1 cellular context compared by ENCODE assay signal in the genomic region with DNA sequence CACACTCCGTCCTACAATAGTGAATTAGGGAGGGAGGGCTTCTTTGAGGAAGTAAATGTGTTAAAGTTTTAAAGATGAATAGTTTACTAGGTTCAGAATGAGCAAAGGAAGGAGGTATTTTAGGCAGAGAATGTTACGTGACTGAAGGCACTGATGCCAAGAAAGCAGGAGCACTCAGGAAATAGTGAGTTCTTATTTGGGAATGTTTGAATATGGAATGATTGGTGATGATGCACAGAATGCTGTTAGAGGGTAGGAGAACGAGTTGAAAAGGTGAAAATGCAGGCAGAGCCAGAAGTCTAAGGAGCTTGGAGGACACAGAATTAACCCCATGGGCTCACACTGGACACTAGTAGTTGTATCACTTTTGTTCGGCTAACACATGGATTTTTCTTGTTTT.
TF ChIP-seq lines count a peak whose summit lies in the region.

No MANE protein-coding gene starts in this region.

TF ChIP-seq in HepG2, 621 proteins besides CTCF, POLR2A, EP300 and RAD21 (continued from another document):
- TF ChIP-seq, protein P1, sequence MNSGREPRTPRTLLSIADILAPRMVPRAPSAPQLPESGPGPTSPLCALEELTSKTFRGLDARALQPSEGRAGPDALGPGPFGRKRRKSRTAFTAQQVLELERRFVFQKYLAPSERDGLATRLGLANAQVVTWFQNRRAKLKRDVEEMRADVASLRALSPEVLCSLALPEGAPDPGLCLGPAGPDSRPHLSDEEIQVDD (CRISPR knock-in tag; IDR thresholded peaks at IDR 0.05; ENCODE audit: borderline replicate concordance), result no peak
- TF ChIP-seq, protein P2, sequence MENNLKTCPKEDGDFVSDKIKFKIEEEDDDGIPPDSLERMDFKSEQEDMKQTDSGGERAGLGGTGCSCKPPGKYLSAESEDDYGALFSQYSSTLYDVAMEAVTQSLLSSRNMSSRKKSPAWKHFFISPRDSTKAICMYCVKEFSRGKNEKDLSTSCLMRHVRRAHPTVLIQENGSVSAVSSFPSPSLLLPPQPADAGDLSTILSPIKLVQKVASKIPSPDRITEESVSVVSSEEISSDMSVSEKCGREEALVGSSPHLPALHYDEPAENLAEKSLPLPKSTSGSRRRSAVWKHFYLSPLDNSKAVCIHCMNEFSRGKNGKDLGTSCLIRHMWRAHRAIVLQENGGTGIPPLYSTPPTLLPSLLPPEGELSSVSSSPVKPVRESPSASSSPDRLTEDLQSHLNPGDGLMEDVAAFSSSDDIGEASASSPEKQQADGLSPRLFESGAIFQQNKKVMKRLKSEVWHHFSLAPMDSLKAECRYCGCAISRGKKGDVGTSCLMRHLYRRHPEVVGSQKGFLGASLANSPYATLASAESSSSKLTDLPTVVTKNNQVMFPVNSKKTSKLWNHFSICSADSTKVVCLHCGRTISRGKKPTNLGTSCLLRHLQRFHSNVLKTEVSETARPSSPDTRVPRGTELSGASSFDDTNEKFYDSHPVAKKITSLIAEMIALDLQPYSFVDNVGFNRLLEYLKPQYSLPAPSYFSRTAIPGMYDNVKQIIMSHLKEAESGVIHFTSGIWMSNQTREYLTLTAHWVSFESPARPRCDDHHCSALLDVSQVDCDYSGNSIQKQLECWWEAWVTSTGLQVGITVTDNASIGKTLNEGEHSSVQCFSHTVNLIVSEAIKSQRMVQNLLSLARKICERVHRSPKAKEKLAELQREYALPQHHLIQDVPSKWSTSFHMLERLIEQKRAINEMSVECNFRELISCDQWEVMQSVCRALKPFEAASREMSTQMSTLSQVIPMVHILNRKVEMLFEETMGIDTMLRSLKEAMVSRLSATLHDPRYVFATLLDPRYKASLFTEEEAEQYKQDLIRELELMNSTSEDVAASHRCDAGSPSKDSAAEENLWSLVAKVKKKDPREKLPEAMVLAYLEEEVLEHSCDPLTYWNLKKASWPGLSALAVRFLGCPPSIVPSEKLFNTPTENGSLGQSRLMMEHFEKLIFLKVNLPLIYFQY (CRISPR knock-in tag; IDR thresholded peaks at IDR 0.05; ENCODE audit: borderline replicate concordance), result no peak
- no peak for TF ChIP-seq JUNB (CRISPR knock-in tag; IDR thresholded peaks at IDR 0.05; ENCODE audit: borderline replicate concordance)
- no peak for TF ChIP-seq XRCC5 (optimal IDR thresholded peaks at IDR 0.05; ENCODE audit: low read length)
- no peak for TF ChIP-seq REPIN1 (CRISPR knock-in tag; IDR thresholded peaks at IDR 0.05; ENCODE audit: borderline replicate concordance, low read depth)
- TF ChIP-seq TP53 (CRISPR knock-in tag; conservative IDR thresholded peaks at IDR 0.05), result no peak
- TF ChIP-seq ZFP41 (CRISPR knock-in tag; IDR thresholded peaks at IDR 0.05; ENCODE audit: borderline replicate concordance), result no peak
- no peak for TF ChIP-seq ZNF10 (CRISPR knock-in tag; IDR thresholded peaks at IDR 0.05; ENCODE audit: borderline replicate concordance, low read depth)
- no peak for TF ChIP-seq SIX1 (CRISPR knock-in tag; IDR thresholded peaks at IDR 0.05; ENCODE audit: borderline replicate concordance)
- TF ChIP-seq, protein P3, sequence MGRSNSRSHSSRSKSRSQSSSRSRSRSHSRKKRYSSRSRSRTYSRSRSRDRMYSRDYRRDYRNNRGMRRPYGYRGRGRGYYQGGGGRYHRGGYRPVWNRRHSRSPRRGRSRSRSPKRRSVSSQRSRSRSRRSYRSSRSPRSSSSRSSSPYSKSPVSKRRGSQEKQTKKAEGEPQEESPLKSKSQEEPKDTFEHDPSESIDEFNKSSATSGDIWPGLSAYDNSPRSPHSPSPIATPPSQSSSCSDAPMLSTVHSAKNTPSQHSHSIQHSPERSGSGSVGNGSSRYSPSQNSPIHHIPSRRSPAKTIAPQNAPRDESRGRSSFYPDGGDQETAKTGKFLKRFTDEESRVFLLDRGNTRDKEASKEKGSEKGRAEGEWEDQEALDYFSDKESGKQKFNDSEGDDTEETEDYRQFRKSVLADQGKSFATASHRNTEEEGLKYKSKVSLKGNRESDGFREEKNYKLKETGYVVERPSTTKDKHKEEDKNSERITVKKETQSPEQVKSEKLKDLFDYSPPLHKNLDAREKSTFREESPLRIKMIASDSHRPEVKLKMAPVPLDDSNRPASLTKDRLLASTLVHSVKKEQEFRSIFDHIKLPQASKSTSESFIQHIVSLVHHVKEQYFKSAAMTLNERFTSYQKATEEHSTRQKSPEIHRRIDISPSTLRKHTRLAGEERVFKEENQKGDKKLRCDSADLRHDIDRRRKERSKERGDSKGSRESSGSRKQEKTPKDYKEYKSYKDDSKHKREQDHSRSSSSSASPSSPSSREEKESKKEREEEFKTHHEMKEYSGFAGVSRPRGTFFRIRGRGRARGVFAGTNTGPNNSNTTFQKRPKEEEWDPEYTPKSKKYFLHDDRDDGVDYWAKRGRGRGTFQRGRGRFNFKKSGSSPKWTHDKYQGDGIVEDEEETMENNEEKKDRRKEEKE (IDR thresholded peaks at IDR 0.05), result no peak
- TF ChIP-seq, protein P4, sequence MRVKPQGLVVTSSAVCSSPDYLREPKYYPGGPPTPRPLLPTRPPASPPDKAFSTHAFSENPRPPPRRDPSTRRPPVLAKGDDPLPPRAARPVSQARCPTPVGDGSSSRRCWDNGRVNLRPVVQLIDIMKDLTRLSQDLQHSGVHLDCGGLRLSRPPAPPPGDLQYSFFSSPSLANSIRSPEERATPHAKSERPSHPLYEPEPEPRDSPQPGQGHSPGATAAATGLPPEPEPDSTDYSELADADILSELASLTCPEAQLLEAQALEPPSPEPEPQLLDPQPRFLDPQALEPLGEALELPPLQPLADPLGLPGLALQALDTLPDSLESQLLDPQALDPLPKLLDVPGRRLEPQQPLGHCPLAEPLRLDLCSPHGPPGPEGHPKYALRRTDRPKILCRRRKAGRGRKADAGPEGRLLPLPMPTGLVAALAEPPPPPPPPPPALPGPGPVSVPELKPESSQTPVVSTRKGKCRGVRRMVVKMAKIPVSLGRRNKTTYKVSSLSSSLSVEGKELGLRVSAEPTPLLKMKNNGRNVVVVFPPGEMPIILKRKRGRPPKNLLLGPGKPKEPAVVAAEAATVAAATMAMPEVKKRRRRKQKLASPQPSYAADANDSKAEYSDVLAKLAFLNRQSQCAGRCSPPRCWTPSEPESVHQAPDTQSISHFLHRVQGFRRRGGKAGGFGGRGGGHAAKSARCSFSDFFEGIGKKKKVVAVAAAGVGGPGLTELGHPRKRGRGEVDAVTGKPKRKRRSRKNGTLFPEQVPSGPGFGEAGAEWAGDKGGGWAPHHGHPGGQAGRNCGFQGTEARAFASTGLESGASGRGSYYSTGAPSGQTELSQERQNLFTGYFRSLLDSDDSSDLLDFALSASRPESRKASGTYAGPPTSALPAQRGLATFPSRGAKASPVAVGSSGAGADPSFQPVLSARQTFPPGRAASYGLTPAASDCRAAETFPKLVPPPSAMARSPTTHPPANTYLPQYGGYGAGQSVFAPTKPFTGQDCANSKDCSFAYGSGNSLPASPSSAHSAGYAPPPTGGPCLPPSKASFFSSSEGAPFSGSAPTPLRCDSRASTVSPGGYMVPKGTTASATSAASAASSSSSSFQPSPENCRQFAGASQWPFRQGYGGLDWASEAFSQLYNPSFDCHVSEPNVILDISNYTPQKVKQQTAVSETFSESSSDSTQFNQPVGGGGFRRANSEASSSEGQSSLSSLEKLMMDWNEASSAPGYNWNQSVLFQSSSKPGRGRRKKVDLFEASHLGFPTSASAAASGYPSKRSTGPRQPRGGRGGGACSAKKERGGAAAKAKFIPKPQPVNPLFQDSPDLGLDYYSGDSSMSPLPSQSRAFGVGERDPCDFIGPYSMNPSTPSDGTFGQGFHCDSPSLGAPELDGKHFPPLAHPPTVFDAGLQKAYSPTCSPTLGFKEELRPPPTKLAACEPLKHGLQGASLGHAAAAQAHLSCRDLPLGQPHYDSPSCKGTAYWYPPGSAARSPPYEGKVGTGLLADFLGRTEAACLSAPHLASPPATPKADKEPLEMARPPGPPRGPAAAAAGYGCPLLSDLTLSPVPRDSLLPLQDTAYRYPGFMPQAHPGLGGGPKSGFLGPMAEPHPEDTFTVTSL (CRISPR knock-in tag; IDR thresholded peaks at IDR 0.05; ENCODE audit: borderline replicate concordance), result no peak
- no peak for TF ChIP-seq NFATC3 (CRISPR knock-in tag; IDR thresholded peaks at IDR 0.05)
- TF ChIP-seq CEBPB (IDR thresholded peaks at IDR 0.05; ENCODE audit: borderline replicate concordance, low read depth, low read length), result no peak
- TF ChIP-seq, protein P5, sequence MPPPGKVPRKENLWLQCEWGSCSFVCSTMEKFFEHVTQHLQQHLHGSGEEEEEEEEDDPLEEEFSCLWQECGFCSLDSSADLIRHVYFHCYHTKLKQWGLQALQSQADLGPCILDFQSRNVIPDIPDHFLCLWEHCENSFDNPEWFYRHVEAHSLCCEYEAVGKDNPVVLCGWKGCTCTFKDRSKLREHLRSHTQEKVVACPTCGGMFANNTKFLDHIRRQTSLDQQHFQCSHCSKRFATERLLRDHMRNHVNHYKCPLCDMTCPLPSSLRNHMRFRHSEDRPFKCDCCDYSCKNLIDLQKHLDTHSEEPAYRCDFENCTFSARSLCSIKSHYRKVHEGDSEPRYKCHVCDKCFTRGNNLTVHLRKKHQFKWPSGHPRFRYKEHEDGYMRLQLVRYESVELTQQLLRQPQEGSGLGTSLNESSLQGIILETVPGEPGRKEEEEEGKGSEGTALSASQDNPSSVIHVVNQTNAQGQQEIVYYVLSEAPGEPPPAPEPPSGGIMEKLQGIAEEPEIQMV (CRISPR knock-in tag; IDR thresholded peaks at IDR 0.05; ENCODE audit: low read depth), result no peak
- no peak for TF ChIP-seq REL (CRISPR knock-in tag; conservative IDR thresholded peaks at IDR 0.05)
- TF ChIP-seq, protein P6, sequence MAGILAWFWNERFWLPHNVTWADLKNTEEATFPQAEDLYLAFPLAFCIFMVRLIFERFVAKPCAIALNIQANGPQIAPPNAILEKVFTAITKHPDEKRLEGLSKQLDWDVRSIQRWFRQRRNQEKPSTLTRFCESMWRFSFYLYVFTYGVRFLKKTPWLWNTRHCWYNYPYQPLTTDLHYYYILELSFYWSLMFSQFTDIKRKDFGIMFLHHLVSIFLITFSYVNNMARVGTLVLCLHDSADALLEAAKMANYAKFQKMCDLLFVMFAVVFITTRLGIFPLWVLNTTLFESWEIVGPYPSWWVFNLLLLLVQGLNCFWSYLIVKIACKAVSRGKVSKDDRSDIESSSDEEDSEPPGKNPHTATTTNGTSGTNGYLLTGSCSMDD (CRISPR knock-in tag; IDR thresholded peaks at IDR 0.05), result no peak
